ENCODE assay signal across 8 cellular contexts in genomic region chr16:28950648-28951409, GRCh38.
DNase-seq lines count a peak whose midpoint lies in the region; ATAC-seq and TF ChIP-seq lines count a peak whose summit lies in the region.

Gene NFATC2IP, plus strand, starts transcription at chr16:28950937. Its CDS starts 75 bp downstream, at chr16:28951012.

- in situ Hi-C loops in HAP-1 (cut with MboI; ENCODE audit: low sequenced_read_pairs), result no loop called here

- H3K4me1 ChIP-seq in ES-I3 (ENCODE audit: insufficient read depth, low read length) (no peaks in the 10 kb centered on the region), HAP-1 (peaks cover 10% of the 10 kb centered on the region), MM.1S (ENCODE audit: low read length) (peaks cover 9% of the 10 kb centered on the region)

- H3K36me3 ChIP-seq in ES-I3 (ENCODE audit: insufficient read depth, low read length), result peaks cover 12% of the 10 kb centered on the region
- H3K36me3 ChIP-seq in HAP-1 (replicated peaks), result peaks cover 43% of the 10 kb centered on the region
- peaks cover 7% of the 10 kb centered on the region; the same call in 1 of the 2 replicates for H3K36me3 ChIP-seq in MM.1S (replicated peaks; ENCODE audit: insufficient read depth, low read length)

- H3K27ac Mint-ChIP-seq in nephron progenitor cell, result peak within 1 kb of the TSS; percentile 96
- peak within 1 kb of the TSS; percentile 95 to 98 for H3K27ac Mint-ChIP-seq in stimulated activated naive CD8-positive, alpha-beta T cell treated with anti-CD3 and anti-CD28 coated beads, Interleukin-15, amount 100 ng/mL, for 72 hours

- no peaks in the 10 kb centered on the region for H3K9me3 ChIP-seq in ES-I3 (ENCODE audit: control insufficient read depth, insufficient read depth, low read length)
- no peaks in the 10 kb centered on the region for H3K9me3 ChIP-seq in HAP-1
- no peaks in the 10 kb centered on the region for H3K9me3 ChIP-seq in MM.1S (replicated peaks; ENCODE audit: insufficient read depth, low read length)

- peaks cover 29% of the 10 kb centered on the region for H3K36me3 Mint-ChIP-seq in nephron progenitor cell (ENCODE audit: low read depth)

- H3K27ac ChIP-seq in MM.1S (ENCODE audit: low read length), result peak within 1 kb of the TSS; percentile 29; the same call in 1 of the 2 replicates

- peaks cover 26% of the 10 kb centered on the region for H3K4me1 Mint-ChIP-seq in nephron progenitor cell
- H3K4me1 Mint-ChIP-seq in stimulated activated naive CD8-positive, alpha-beta T cell treated with anti-CD3 and anti-CD28 coated beads, Interleukin-15, amount 100 ng/mL, for 72 hours, result peaks cover 37% of the 10 kb centered on the region

- H3K9ac ChIP-seq in ES-I3 (ENCODE audit: low read depth, low read length), result peak within 1 kb of the TSS; percentile 95
- peak within 1 kb of the TSS; percentile 89 for H3K9ac ChIP-seq in MM.1S (ENCODE audit: low read length)

- H3K9me2 ChIP-seq in MM.1S (replicated peaks; ENCODE audit: insufficient read depth, low read length), result no peaks in the 10 kb centered on the region

- ATAC-seq in stimulated activated naive CD8-positive, alpha-beta T cell treated with anti-CD3 and anti-CD28 coated beads, Interleukin-15, amount 100 ng/mL, for 72 hours, result peak; percentile 97

- peak within 1 kb of the TSS; percentile 95 for H3K4me2 ChIP-seq in MM.1S (ENCODE audit: low read depth, low read length)

- no peak for TF ChIP-seq CTCF in MM.1S (IDR thresholded peaks at IDR 0.05; ENCODE audit: low read length)
- TF ChIP-seq CTCF in nephron progenitor cell (IDR thresholded peaks at IDR 0.05), result no peak

- peak within 1 kb of the TSS; percentile 98 for H3K4me3 Mint-ChIP-seq in nephron progenitor cell
- H3K4me3 Mint-ChIP-seq in stimulated activated naive CD8-positive, alpha-beta T cell treated with anti-CD3 and anti-CD28 coated beads, Interleukin-15, amount 100 ng/mL, for 72 hours, result peak within 1 kb of the TSS; percentile 92 to 94

- peak within 1 kb of the TSS; percentile 91 for H2AFZ ChIP-seq in MM.1S (ENCODE audit: low read length)

- H3K27me3 Mint-ChIP-seq in nephron progenitor cell (ENCODE audit: low read depth, poor library complexity), result peaks cover 16% of the 10 kb centered on the region
- no peaks in the 10 kb centered on the region for H3K27me3 Mint-ChIP-seq in stimulated activated naive CD8-positive, alpha-beta T cell treated with anti-CD3 and anti-CD28 coated beads, Interleukin-15, amount 100 ng/mL, for 72 hours

- H3K79me2 ChIP-seq in MM.1S (ENCODE audit: low read length), result peaks cover 44% of the 10 kb centered on the region

- DNase-seq in HAP-1 (ENCODE audit: low spot score in 2 of 2), result peak; percentile 99
- DNase-seq in MM.1S, result peak; percentile 100
- DNase-seq in SIG-M5 (lab: John Stamatoyannopoulos, UW), result peak; percentile 95
- peak; percentile 94 for DNase-seq in activated gamma-delta T cell (lab: John Stamatoyannopoulos, UW)
- peak; percentile 100 for DNase-seq in fibroblast of the conjunctiva (ENCODE audit: low read depth)
- peak; percentile 100 for DNase-seq in nephron progenitor cell
- DNase-seq in stimulated activated naive CD8-positive, alpha-beta T cell treated with anti-CD3 and anti-CD28 coated beads, Interleukin-15, amount 100 ng/mL, for 72 hours, result peak; percentile 99 to 100

- no peaks in the 10 kb centered on the region for H3K9me3 Mint-ChIP-seq in nephron progenitor cell
- H3K9me3 Mint-ChIP-seq in stimulated activated naive CD8-positive, alpha-beta T cell treated with anti-CD3 and anti-CD28 coated beads, Interleukin-15, amount 100 ng/mL, for 72 hours, result no peaks in the 10 kb centered on the region

- no peaks in the 10 kb centered on the region for H3F3A ChIP-seq in MM.1S (ENCODE audit: insufficient read depth, low read length)

- no peaks in the 10 kb centered on the region for H4K20me1 ChIP-seq in MM.1S (ENCODE audit: insufficient read depth, low read length)

- H3K27me3 ChIP-seq in HAP-1 (ENCODE audit: low read depth), result no peaks in the 10 kb centered on the region
- H3K27me3 ChIP-seq in MM.1S (replicated peaks; ENCODE audit: insufficient read depth, low read length), result no peaks in the 10 kb centered on the region

- H3K4me3 ChIP-seq in HAP-1 (peak within 1 kb of the TSS; percentile 85), MM.1S (ENCODE audit: low read length) (peak within 1 kb of the TSS; percentile 81)

Comparison
In these comparisons a context has a peak if more than half of its experiments do, and no peak if none do; other contexts are left out.
1. Peak in every context shown above with its lines: DNase-seq, ATAC-seq, H3K4me3 ChIP-seq and H3K27ac ChIP-seq.